1 cellular context compared by ENCODE assay signal in genomic region chr18:61829108-61829507, GRCh38.
TF ChIP-seq lines count a peak whose summit lies in the region.

No MANE protein-coding gene starts in this region.

TF ChIP-seq in GM23338, 12 proteins besides CTCF, POLR2A, EP300 and RAD21 (continued from another document):
- TF ChIP-seq ZNF462 (CRISPR knock-in tag; IDR thresholded peaks at IDR 0.05): no peak
- TF ChIP-seq POLR2AphosphoS5 (IDR thresholded peaks at IDR 0.05; ENCODE audit: low read depth): no peak
- no peak for TF ChIP-seq NANOG (IDR thresholded peaks at IDR 0.05; ENCODE audit: borderline replicate concordance)
- TF ChIP-seq JUNB (IDR thresholded peaks at IDR 0.05; ENCODE audit: unreplicated experiment): no peak
